14 cellular contexts compared by ENCODE assay signal in the genomic region with DNA sequence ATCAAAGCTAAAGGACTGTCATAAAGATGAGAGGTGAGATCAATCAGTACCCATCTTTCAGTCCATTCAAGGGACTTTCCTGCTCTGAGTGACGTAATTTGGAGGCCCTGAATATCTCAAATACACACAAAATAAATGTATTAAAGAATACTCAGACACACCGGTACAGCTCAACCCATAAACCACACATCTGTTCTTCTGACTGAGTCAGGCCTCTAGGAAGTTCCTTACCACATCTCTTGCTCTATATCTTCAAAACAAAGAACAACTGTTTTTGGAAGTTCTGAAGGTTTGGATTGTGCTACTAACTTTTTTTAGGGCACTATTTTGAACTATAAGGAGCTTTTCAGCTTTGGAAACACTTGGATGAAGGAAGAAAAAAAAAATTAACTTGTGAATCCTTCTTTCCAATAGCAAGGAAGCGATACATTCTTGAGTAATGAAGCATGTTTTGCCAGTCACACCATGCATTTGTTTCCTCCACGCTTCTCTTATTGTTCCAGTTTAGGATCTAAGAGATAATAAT.
DNase-seq lines count a peak whose midpoint lies in the region; ATAC-seq and TF ChIP-seq lines count a peak whose summit lies in the region.
"Had no signal": no experiment of that assay in that cellular context is flagged by ENCODE, and none has a peak within 500 bp of the region (broad histone marks: within the 10 kb centered on the region; RNA-seq: fewer than 3 reads in every experiment).

No MANE protein-coding gene starts in this region.

- H3K4me2 ChIP-seq in skeletal muscle satellite cell (ENCODE audit: low read length), result peak overlapping the region; percentile 27

- DNase-seq in HCEC 1CT, result peak; percentile 84
- peak; percentile 49 for DNase-seq in SK-MEL-5 (ENCODE audit: low read depth, low spot score)
- DNase-seq in fibroblast of mammary gland (ENCODE audit: low read depth), result peak; percentile 79
- DNase-seq in NCI-H146 treated with DMSO at 0.1 percent for 48 hours (lab: John Stamatoyannopoulos, UW; ENCODE audit: unreplicated experiment), result no peak
- no peak for DNase-seq in activated CD4-positive, alpha-beta T cell treated with anti-CD3 and anti-CD28 coated beads, Interleukin-2, amount 50 U/mL, for 48 hours
- DNase-seq: left cardiac atrium; naive thymus-derived CD4-positive, alpha-beta T cell; NCI-H1694 treated with DMSO at 0.1 percent for 48 hours; NCI-H774; right cardiac atrium; SHP77 treated with DMSO at 0.1 percent for 48 hours; stomach had no signal

- in situ Hi-C loops in SK-MEL-5 (cut with HindIII; ENCODE audit: low pct_unique_long_range_greater_than_20kb, low sequenced_read_pairs), result no loop called here

- TF ChIP-seq CTCF in fibroblast of mammary gland (conservative IDR thresholded peaks at IDR 0.05; ENCODE audit: control insufficient read depth, insufficient read depth, low read depth, low read length), result no peak

- H3K36me3 ChIP-seq in skeletal muscle satellite cell (ENCODE audit: insufficient read depth, low read length), result no peaks in the 10 kb centered on the region
- H3K36me3 ChIP-seq: stomach had no signal

- H3K4me3 ChIP-seq in fibroblast of mammary gland (ENCODE audit: control insufficient read depth, low read depth, low read length) (no peak overlapping the region), skeletal muscle satellite cell (ENCODE audit: low read length) (no peak overlapping the region)
- H3K4me3 ChIP-seq: stomach had no signal

- H3K9me3 ChIP-seq in skeletal muscle satellite cell (replicated peaks; ENCODE audit: low read length), result no peaks in the 10 kb centered on the region

- peaks cover 46% of the 10 kb centered on the region for H3K4me1 ChIP-seq in skeletal muscle satellite cell (ENCODE audit: control insufficient read depth, insufficient read depth, low read length)
- H3K4me1 ChIP-seq: stomach had no signal

- no peaks in the 10 kb centered on the region for H3K27me3 ChIP-seq in skeletal muscle satellite cell (ENCODE audit: control insufficient read depth, insufficient read depth, low read length)
- H3K27me3 ChIP-seq: stomach had no signal

- ATAC-seq in HG02571 (IDR thresholded peaks at IDR 0.05; ENCODE audit: unreplicated experiment), result no peak
- ATAC-seq: left cardiac atrium; naive thymus-derived CD4-positive, alpha-beta T cell; right cardiac atrium had no signal

- peak overlapping the region; percentile 50 for H3K9ac ChIP-seq in skeletal muscle satellite cell (ENCODE audit: low read depth, low read length)

Comparison
In these comparisons a context has a peak if more than half of its experiments do, and no peak if none do; other contexts are left out.
1. DNase-seq: peak in HCEC 1CT (single experiment), SK-MEL-5 (single experiment) and fibroblast of mammary gland (single experiment); none in NCI-H146 treated with DMSO at 0.1 percent for 48 hours (single experiment) and activated CD4-positive, alpha-beta T cell treated with anti-CD3 and anti-CD28 coated beads, Interleukin-2, amount 50 U/mL, for 48 hours (0 of 2).